27 cellular contexts compared by ENCODE assay signal in genomic region chr10:101513733-101514132, GRCh38.
DNase-seq lines count a peak whose midpoint lies in the region; ATAC-seq, FAIRE-seq and TF ChIP-seq lines count a peak whose summit lies in the region.
"Had no signal": no experiment of that assay in that cellular context is flagged by ENCODE, and none has a peak within 500 bp of the region (broad histone marks: within the 10 kb centered on the region; RNA-seq: fewer than 3 reads in every experiment).

No MANE protein-coding gene starts in this region.

- CTCF ChIA-PET in HepG2 (lab: Yijun Ruan, JAX; ENCODE audit: low intra/inter-chr PET ratio, low total read pairs) (no interaction called here), HEK293 (lab: Yijun Ruan, JAX) (interaction anchor here (0.6 to 0.7 kb wide), 3 partner anchors 86 to 921 kb away, joined by 3 to 4 read pairs (median 3); no protein-coding TSS in a partner anchor), K562 (lab: Yijun Ruan, JAX; ENCODE audit: low intra/inter-chr PET ratio) (no interaction called here)
- CTCF ChIA-PET in activated naive CD4-positive, alpha-beta T cell treated with anti-CD3 and anti-CD28 coated beads, Interleukin-2, amount 10 ng/mL, durations not matched to agents 7 days and 5 days (lab: Charles Lee) = no interaction called here

- POLR2A ChIA-PET in HepG2 (lab: Yijun Ruan, JAX) = no interaction called here
- POLR2A ChIA-PET in HEK293 (lab: Yijun Ruan, JAX) = no interaction called here
- POLR2A ChIA-PET in K562 (lab: Yijun Ruan, JAX) = no interaction called here

- no peaks in the 10 kb centered on the region for H3K79me2 ChIP-seq in HepG2 (ENCODE audit: insufficient read depth, low read length)
- no peaks in the 10 kb centered on the region for H3K79me2 ChIP-seq in K562 (ENCODE audit: control insufficient read depth, insufficient read depth, low read length)

- H4K20me1 ChIP-seq in HepG2 (ENCODE audit: insufficient read depth, low read length) (no peaks in the 10 kb centered on the region), K562 (replicated peaks; ENCODE audit: control insufficient read depth, insufficient read depth, low read length) (no peaks in the 10 kb centered on the region)
- H4K20me1 ChIP-seq: BLaER1 had no signal

- H3K27me3 ChIP-seq in HepG2 (ENCODE audit: control insufficient read depth in 1 of 2, insufficient read depth in 2 of 2, low read length in 2 of 2) (no peaks in the 10 kb centered on the region), right lobe of liver (no peaks in the 10 kb centered on the region), K562 (ENCODE audit: control insufficient read depth in 2 of 2, insufficient read depth in 2 of 2, low read length in 2 of 2) (no peaks in the 10 kb centered on the region), pancreas (no peaks in the 10 kb centered on the region), H7 (ENCODE audit: control insufficient read depth, insufficient read depth, low read length) (no peaks in the 10 kb centered on the region)
- H3K27me3 ChIP-seq: BE2C, BLaER1 had no signal

- TF ChIP-seq RAD21 in HepG2 (CRISPR knock-in tag; IDR thresholded peaks at IDR 0.05) (no peak), K562 (CRISPR knock-in tag; conservative IDR thresholded peaks at IDR 0.05 in 1 of 2, IDR thresholded peaks at IDR 0.05 in 1 of 2) (no peak)

- TF ChIP-seq POLR2A in HepG2 (IDR thresholded peaks at IDR 0.05; ENCODE audit: insufficient read depth in 1 of 2, low read depth in 2 of 2, low read length in 2 of 2) (no peak), right lobe of liver (IDR thresholded peaks at IDR 0.05) (no peak), K562 (conservative IDR thresholded peaks at IDR 0.05) (no peak)

- H3K4me1 ChIP-seq in HepG2 (ENCODE audit: insufficient read depth, low read length) (no peaks in the 10 kb centered on the region), right lobe of liver (no peaks in the 10 kb centered on the region), HEK293 (ENCODE audit: control insufficient read depth, insufficient read depth, low read length) (no peaks in the 10 kb centered on the region), K562 (replicated peaks in 1 of 2; ENCODE audit: control insufficient read depth in 2 of 2, insufficient read depth in 2 of 2, low read length in 2 of 2) (no peaks in the 10 kb centered on the region), pancreas (no peaks in the 10 kb centered on the region)
- H3K4me1 ChIP-seq: BLaER1 had no signal

- H3K9me1 ChIP-seq in K562 (ENCODE audit: control insufficient read depth, insufficient read depth, low read length) = no peaks in the 10 kb centered on the region

- DNase-seq in HepG2 (ENCODE audit: low spot score) = no peak
- no peak for DNase-seq in right lobe of liver
- DNase-seq in K562 (ENCODE audit: extremely low read depth in 1 of 4, low spot score in 3 of 4) = no peak
- no peak for DNase-seq in pancreas
- DNase-seq in activated naive CD4-positive, alpha-beta T cell treated with anti-CD3 and anti-CD28 coated beads, Interleukin-2, amount 10 ng/mL, durations not matched to agents 7 days and 5 days = no peak
- DNase-seq in activated gamma-delta T cell treated with Interleukin-2 at 50 U/mL for 16 hours = no peak
- DNase-seq in H7 = no peak
- DNase-seq: ACHN; BE2C; C1 segment of cervical spinal cord; CD4-positive, alpha-beta memory T cell; CD4-positive, CD25-positive, alpha-beta regulatory T cell; CD8-positive, alpha-beta memory T cell; COR-L47; DMS 273 treated with DMSO at 0.1 percent for 48 hours; DMS153; DMS53; DMS79; DND-41; EL; GF-D8 had no signal

- H3K4me2 ChIP-seq in HepG2 (ENCODE audit: low read depth, low read length) = no peak overlapping the region
- H3K4me2 ChIP-seq in K562 (ENCODE audit: insufficient read depth, low read length) = no peak overlapping the region
- H3K4me2 ChIP-seq: BLaER1 had no signal

- TF ChIP-seq EP300 in HepG2 (IDR thresholded peaks at IDR 0.05; ENCODE audit: low read depth in 2 of 2, low read length in 2 of 2) (no peak), HepG2 (CRISPR knock-in tag; IDR thresholded peaks at IDR 0.05; ENCODE audit: borderline replicate concordance) (no peak), K562 (IDR thresholded peaks at IDR 0.05; ENCODE audit: low read length) (no peak)

- H3K9me3 ChIP-seq in HepG2 (ENCODE audit: low read length) (no peaks in the 10 kb centered on the region), right lobe of liver (peaks cover 0 to 7% (median 0%) of the 10 kb centered on the region in 4 donors), HEK293 (ENCODE audit: control insufficient read depth, insufficient read depth, low read depth, low read length) (no peaks in the 10 kb centered on the region), K562 (replicated peaks; ENCODE audit: control insufficient read depth, insufficient read depth, low read depth, low read length) (no peaks in the 10 kb centered on the region), pancreas (no peaks in the 10 kb centered on the region)
- H3K9me3 ChIP-seq: BE2C had no signal

- intact Hi-C loops in HepG2 (cut with micrococcal nuclease; ENCODE audit: unreplicated experiment) = no loop called here
- intact Hi-C loops in right lobe of liver (cut with DNase I) = no loop called here
- intact Hi-C loops in K562 (cut with micrococcal nuclease) = no loop called here
- intact Hi-C loops in pancreas (cut with DNase I) = no loop called here

- H3K36me3 Mint-ChIP-seq in activated naive CD4-positive, alpha-beta T cell treated with anti-CD3 and anti-CD28 coated beads, Interleukin-2, amount 10 ng/mL, durations not matched to agents 7 days and 5 days = no peaks in the 10 kb centered on the region
- H3K36me3 Mint-ChIP-seq: CD14-positive monocyte had no signal

- no peak overlapping the region for H3K4me3 Mint-ChIP-seq in activated naive CD4-positive, alpha-beta T cell treated with anti-CD3 and anti-CD28 coated beads, Interleukin-2, amount 10 ng/mL, durations not matched to agents 7 days and 5 days
- H3K4me3 Mint-ChIP-seq: CD14-positive monocyte; CD4-positive, alpha-beta memory T cell; CD4-positive, CD25-positive, alpha-beta regulatory T cell; CD8-positive, alpha-beta memory T cell had no signal

- H3K36me3 ChIP-seq in HepG2 (replicated peaks in 1 of 2; ENCODE audit: control insufficient read depth in 1 of 2, insufficient read depth in 2 of 2, low read length in 2 of 2) (no peaks in the 10 kb centered on the region), right lobe of liver (no peaks in the 10 kb centered on the region), HEK293 (ENCODE audit: control insufficient read depth in 2 of 2, insufficient read depth in 1 of 2, low read length in 2 of 2) (no peaks in the 10 kb centered on the region), K562 (ENCODE audit: control insufficient read depth, insufficient read depth, low read length) (no peaks in the 10 kb centered on the region), pancreas (no peaks in the 10 kb centered on the region), H7 (replicated peaks; ENCODE audit: control insufficient read depth, insufficient read depth, low read length) (no peaks in the 10 kb centered on the region)
- H3K36me3 ChIP-seq: BE2C, BLaER1 had no signal

- no peak overlapping the region for H3K27ac ChIP-seq in HepG2 (ENCODE audit: extremely low read length, insufficient read depth, low read length)
- no peak overlapping the region for H3K27ac ChIP-seq in right lobe of liver
- no peak overlapping the region for H3K27ac ChIP-seq in HEK293 (ENCODE audit: extremely low read depth, low read depth, low read length)
- H3K27ac ChIP-seq in K562 (ENCODE audit: extremely low read depth, low read depth, low read length) = no peak overlapping the region
- H3K27ac ChIP-seq in pancreas = no peak overlapping the region
- H3K27ac ChIP-seq: 22Rv1, BLaER1 had no signal

- H3K4me3 ChIP-seq in HepG2 (replicated peaks in 1 of 3; ENCODE audit: insufficient read depth in 1 of 3, low read depth in 2 of 3, low read length in 3 of 3) = no peak overlapping the region
- H3K4me3 ChIP-seq in right lobe of liver = no peak overlapping the region
- H3K4me3 ChIP-seq in HEK293 (ENCODE audit: low read depth, low read length) = no peak overlapping the region
- no peak overlapping the region for H3K4me3 ChIP-seq in K562
- no peak overlapping the region for H3K4me3 ChIP-seq in pancreas
- H3K4me3 ChIP-seq in H7 (ENCODE audit: insufficient read depth, low read depth, low read length) = no peak overlapping the region
- H3K4me3 ChIP-seq: BLaER1 had no signal

- ATAC-seq in HepG2 = no peak
- no peak for ATAC-seq in right lobe of liver
- ATAC-seq in K562 = no peak
- no peak for ATAC-seq in pancreas

- no peaks in the 10 kb centered on the region for H3K9me3 Mint-ChIP-seq in activated naive CD4-positive, alpha-beta T cell treated with anti-CD3 and anti-CD28 coated beads, Interleukin-2, amount 10 ng/mL, durations not matched to agents 7 days and 5 days
- H3K9me3 Mint-ChIP-seq: CD8-positive, alpha-beta memory T cell had no signal

- H3K9ac ChIP-seq in HepG2 (ENCODE audit: insufficient read depth, low read depth, low read length) (no peak overlapping the region), K562 (ENCODE audit: insufficient read depth in 1 of 2, low read depth in 2 of 2, low read length in 2 of 2) (no peak overlapping the region)
- H3K9ac ChIP-seq: BLaER1 had no signal

- H2AFZ ChIP-seq in HepG2 (ENCODE audit: low read length) (no peak overlapping the region), K562 (ENCODE audit: low read depth, low read length) (no peak overlapping the region)

- FAIRE-seq in HepG2 (lab: Jason Lieb, UNC) = no peak
- no peak for FAIRE-seq in K562 (lab: Jason Lieb, UNC)
- peak; percentile 65 for FAIRE-seq in pancreas (lab: Jason Lieb, UNC)
- FAIRE-seq: GM12891, GM19239 had no signal

- H3K4me1 Mint-ChIP-seq in activated naive CD4-positive, alpha-beta T cell treated with anti-CD3 and anti-CD28 coated beads, Interleukin-2, amount 10 ng/mL, durations not matched to agents 7 days and 5 days = no peaks in the 10 kb centered on the region
- H3K4me1 Mint-ChIP-seq: CD14-positive monocyte; CD4-positive, CD25-positive, alpha-beta regulatory T cell; CD8-positive, alpha-beta memory T cell had no signal

- no peak for TF ChIP-seq CTCF in HepG2 (CRISPR knock-in tag; IDR thresholded peaks at IDR 0.05)
- no peak for TF ChIP-seq CTCF in right lobe of liver (IDR thresholded peaks at IDR 0.05)
- no peak for TF ChIP-seq CTCF in HEK293 (tag by site-specific recombination; IDR thresholded peaks at IDR 0.05)
- no peak for TF ChIP-seq CTCF in K562 (IDR thresholded peaks at IDR 0.05 in 2 of 3, conservative IDR thresholded peaks at IDR 0.05 in 1 of 3; ENCODE audit: insufficient read depth in 2 of 3, low read depth in 1 of 3, low read length in 3 of 3)
- no peak for TF ChIP-seq CTCF in pancreas (IDR thresholded peaks at IDR 0.05)

- no peaks in the 10 kb centered on the region for H3K27me3 Mint-ChIP-seq in activated naive CD4-positive, alpha-beta T cell treated with anti-CD3 and anti-CD28 coated beads, Interleukin-2, amount 10 ng/mL, durations not matched to agents 7 days and 5 days
- H3K27me3 Mint-ChIP-seq: CD4-positive, alpha-beta memory T cell; CD4-positive, CD25-positive, alpha-beta regulatory T cell had no signal

- in situ Hi-C loops in HepG2 (cut with HindIII; ENCODE audit: extremely low pct_ligation_motif_present, low pct_unique_long_range_greater_than_20kb) = no loop called here
- in situ Hi-C loops in K562 (cut with MboI) = no loop called here

- no TSS peak for BruUV-seq in HepG2 (replicated peaks; lab: Mats Ljungman, UMichigan)
- BruUV-seq in K562 (replicated peaks; lab: Mats Ljungman, UMichigan) = no TSS peak

- no peak overlapping the region for H3K27ac Mint-ChIP-seq in activated naive CD4-positive, alpha-beta T cell treated with anti-CD3 and anti-CD28 coated beads, Interleukin-2, amount 10 ng/mL, durations not matched to agents 7 days and 5 days
- H3K27ac Mint-ChIP-seq: CD14-positive monocyte; CD4-positive, alpha-beta memory T cell; CD4-positive, CD25-positive, alpha-beta regulatory T cell; CD8-positive, alpha-beta memory T cell had no signal

- 94% methylated on average over 2 of the region's 2 CpGs for WGBS in HepG2 (ENCODE audit: low lambda C conversion rate)
- 97% methylated on average over 2 of the region's 2 CpGs for WGBS in right lobe of liver (ENCODE audit: insufficient coverage, low coverage, low lambda C conversion rate, missing lambda C conversion rate)
- 26% methylated on average over 2 of the region's 2 CpGs for WGBS in K562 (ENCODE audit: insufficient coverage, low coverage, missing lambda C conversion rate)
- 90 to 96% methylated on average over 2 of the region's 2 CpGs for WGBS in pancreas, 2 donors

Comparison
In these comparisons a context has a peak if more than half of its experiments do, and no peak if none do; other contexts are left out.
1. Of the 241 proteins assayed by ChIP-seq in both HepG2 and K562: peak only in HepG2: none; only in K562: ZFP36; in both: none; in neither: 240.